In the genomic region with DNA sequence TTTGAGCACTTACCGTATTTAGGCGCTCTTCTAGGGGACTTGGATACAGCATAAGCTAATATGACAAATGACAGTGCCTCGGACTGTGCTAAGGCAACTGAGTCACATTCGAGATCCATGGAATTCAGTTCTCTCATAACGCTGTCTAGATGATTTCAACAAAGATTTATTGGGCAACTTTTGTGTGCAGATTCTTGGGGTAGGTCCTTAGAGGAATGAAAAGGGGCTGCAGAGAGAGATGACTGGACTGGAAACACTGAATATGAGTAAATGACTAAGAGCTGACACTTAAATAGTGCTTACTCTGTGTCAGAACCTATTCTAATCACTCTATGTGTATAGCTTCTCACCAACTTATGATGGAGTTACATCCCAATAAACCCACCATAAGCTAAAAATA, we compare ENCODE assay signal across 24 cellular contexts.
"Had no signal": no experiment of that assay in that cellular context is flagged by ENCODE, and none has a peak within 500 bp of the region (broad histone marks: within the 10 kb centered on the region; RNA-seq: fewer than 3 reads in every experiment).

No MANE protein-coding gene starts in this region.

- H3K36me3 Mint-ChIP-seq: activated naive CD4-positive, alpha-beta T cell treated with anti-CD3 and anti-CD28 coated beads, Interleukin-2, amount 50 U/mL, for 24 hours; activated naive CD8-positive, alpha-beta T cell treated with anti-CD3 and anti-CD28 coated beads, Interleukin-2, amount 10 ng/mL, durations not matched to agents 7 days and 5 days had no signal

- ATAC-seq: activated CD8-positive, alpha-beta T cell treated with anti-CD3 and anti-CD28 coated beads, Interleukin-2, amount 10 ng/mL, durations not matched to agents 7 days and 5 days; body of pancreas had no signal

- H3K9me3 ChIP-seq: ascending aorta, body of pancreas, breast epithelium, MG63, Peyer's patch had no signal

- H3K4me1 Mint-ChIP-seq: activated CD4-positive, alpha-beta T cell treated with anti-CD3 and anti-CD28 coated beads, Interleukin-2, amount 10 ng/mL, durations not matched to agents 7 days and 5 days; activated naive CD4-positive, alpha-beta T cell treated with anti-CD3 and anti-CD28 coated beads, Interleukin-2, amount 50 U/mL, for 24 hours; activated naive CD8-positive, alpha-beta T cell treated with anti-CD3 and anti-CD28 coated beads, Interleukin-2, amount 10 ng/mL, durations not matched to agents 7 days and 5 days had no signal

- H3K27ac ChIP-seq: ascending aorta, body of pancreas, breast epithelium, Peyer's patch had no signal

- H3K27me3 ChIP-seq: ascending aorta, body of pancreas, breast epithelium, MG63, Peyer's patch had no signal

- H3K4me3 Mint-ChIP-seq: activated CD4-positive, alpha-beta T cell treated with anti-CD3 and anti-CD28 coated beads, Interleukin-2, amount 10 ng/mL, durations not matched to agents 7 days and 5 days; activated CD8-positive, alpha-beta T cell treated with anti-CD3 and anti-CD28 coated beads, Interleukin-2, amount 10 ng/mL, durations not matched to agents 7 days and 5 days; activated naive CD4-positive, alpha-beta T cell treated with anti-CD3 and anti-CD28 coated beads, Interleukin-2, amount 50 U/mL, for 24 hours; activated naive CD8-positive, alpha-beta T cell treated with anti-CD3 and anti-CD28 coated beads, Interleukin-2, amount 10 ng/mL, durations not matched to agents 7 days and 5 days; activated T-cell treated with anti-CD3 and anti-CD28 coated beads, Interleukin-2, amount 50 U/mL, for 24 hours had no signal

- H3K4me3 ChIP-seq: ascending aorta, body of pancreas, breast epithelium, MG63, Peyer's patch had no signal

- H3K9me3 Mint-ChIP-seq: activated CD4-positive, alpha-beta T cell treated with anti-CD3 and anti-CD28 coated beads, Interleukin-2, amount 10 ng/mL, durations not matched to agents 7 days and 5 days; activated naive CD4-positive, alpha-beta T cell treated with anti-CD3 and anti-CD28 coated beads, Interleukin-2, amount 50 U/mL, for 24 hours; activated naive CD8-positive, alpha-beta T cell treated with anti-CD3 and anti-CD28 coated beads, Interleukin-2, amount 10 ng/mL, durations not matched to agents 7 days and 5 days; activated T-cell treated with anti-CD3 and anti-CD28 coated beads, Interleukin-2, amount 50 U/mL, for 24 hours; activated T-helper 2 cell treated with anti-CD3 and anti-CD28 coated beads, Interferon-gamma antibody, Interleukin-2, Interleukin-4, amounts not matched to agents 10 μg/mL and 5 μg/mL and 100 μg/mL, durations not matched to agents 14 hours and 24 hours and 36 hours had no signal

- H3K36me3 ChIP-seq: ascending aorta, breast epithelium, MG63, Peyer's patch had no signal

- H3K4me1 ChIP-seq: ascending aorta had no signal

- H3K27ac Mint-ChIP-seq: activated CD4-positive, alpha-beta T cell treated with anti-CD3 and anti-CD28 coated beads, Interleukin-2, amount 10 ng/mL, durations not matched to agents 7 days and 5 days; activated CD8-positive, alpha-beta T cell treated with anti-CD3 and anti-CD28 coated beads, Interleukin-2, amount 10 ng/mL, durations not matched to agents 7 days and 5 days; activated naive CD4-positive, alpha-beta T cell treated with anti-CD3 and anti-CD28 coated beads, Interleukin-2, amount 50 U/mL, for 24 hours; activated naive CD8-positive, alpha-beta T cell treated with anti-CD3 and anti-CD28 coated beads, Interleukin-2, amount 10 ng/mL, durations not matched to agents 7 days and 5 days; activated T-cell treated with anti-CD3 and anti-CD28 coated beads, Interleukin-2, amount 50 U/mL, for 24 hours; activated T-helper 2 cell treated with anti-CD3 and anti-CD28 coated beads, Interferon-gamma antibody, Interleukin-2, Interleukin-4, amounts not matched to agents 10 μg/mL and 5 μg/mL and 100 μg/mL, durations not matched to agents 14 hours and 24 hours and 36 hours had no signal

- DNase-seq: activated CD4-positive, alpha-beta T cell treated with anti-CD3 and anti-CD28 coated beads, Interleukin-2, amount 10 ng/mL, durations not matched to agents 7 days and 5 days; activated CD4-positive, alpha-beta T cell treated with anti-CD3 and anti-CD28 coated beads, Interleukin-2, amount 50 U/mL, for 48 hours; activated CD8-positive, alpha-beta T cell treated with anti-CD3 and anti-CD28 coated beads, Interleukin-2, amount 10 ng/mL, durations not matched to agents 7 days and 5 days; activated gamma-delta T cell; activated naive CD4-positive, alpha-beta T cell treated with Interleukin-2 at 50 U/mL for 16 hours; activated naive CD8-positive, alpha-beta T cell treated with anti-CD3 and anti-CD28 coated beads, Interleukin-2, amount 10 ng/mL, durations not matched to agents 7 days and 5 days; activated T-cell treated with anti-CD3 and anti-CD28 coated beads, Interleukin-2, amount 50 U/mL, for 24 hours; amygdala; body of pancreas; MG63; NCI-H1048; NCI-H1105 treated with DMSO at 0.1 percent for 48 hours; NCI-H1436; NCI-H1694 treated with DMSO at 0.1 percent for 48 hours; NCI-H2029; NCI-H345; NCI-H524 treated with DMSO at 0.1 percent for 48 hours; Peyer's patch; Right ventricle myocardium superior; T1000 had no signal
